13 cellular contexts compared by ENCODE assay signal in the genomic region with DNA sequence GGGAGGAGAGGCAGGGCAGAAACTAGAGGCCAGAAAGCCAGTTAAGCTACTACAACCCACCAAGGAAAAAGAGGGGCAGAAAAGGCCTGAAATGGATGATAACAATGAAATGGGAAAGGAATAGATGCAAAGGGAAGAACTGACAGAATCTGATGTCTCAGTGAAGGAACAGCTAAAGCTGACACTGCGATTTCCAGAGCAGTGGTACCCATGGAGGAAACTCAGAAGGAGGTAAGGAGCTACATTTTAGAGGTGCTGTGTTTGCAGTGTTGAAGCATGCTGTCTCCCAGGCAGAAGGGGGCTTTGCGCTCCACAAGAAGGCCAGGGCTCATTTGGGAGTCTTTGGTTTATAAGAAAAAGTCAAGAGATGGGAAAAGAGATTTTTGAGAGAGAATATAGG. TPM values are rescaled to one million over a fixed set of nuclear protein-coding genes. Genes with fewer than 3 reads are reported as not detected.
DNase-seq lines count a peak whose midpoint lies in the region; ATAC-seq, FAIRE-seq and TF ChIP-seq lines count a peak whose summit lies in the region.
"Had no signal": no experiment of that assay in that cellular context is flagged by ENCODE, and none has a peak within 500 bp of the region (broad histone marks: within the 10 kb centered on the region; RNA-seq: fewer than 3 reads in every experiment).

No MANE protein-coding gene starts in this region.

- H3K9me3 Mint-ChIP-seq in activated CD8-positive, alpha-beta T cell treated with anti-CD3 and anti-CD28 coated beads, Interleukin-2, amount 10 ng/mL, durations not matched to agents 7 days and 5 days (ENCODE audit: insufficient read depth), result no peaks in the 10 kb centered on the region
- H3K9me3 Mint-ChIP-seq in stimulated activated effector memory CD8-positive, alpha-beta T cell treated with anti-CD3 and anti-CD28 coated beads, Interleukin-12 subunit alpha, Interleukin-12 subunit beta, amount 100 ng/mL, for 72 hours, result no peaks in the 10 kb centered on the region

- TF ChIP-seq CTCF in GM12865 (IDR thresholded peaks at IDR 0.05; ENCODE audit: insufficient read depth, low read depth, low read length, missing control alignments) (no peak), keratinocyte (optimal IDR thresholded peaks at IDR 0.05 in 1 of 3, IDR thresholded peaks at IDR 0.05 in 1 of 3, conservative IDR thresholded peaks at IDR 0.05 in 1 of 3; ENCODE audit: extremely low read depth in 1 of 3, insufficient read depth in 2 of 3, low read length in 3 of 3) (no peak)

- peaks cover 50% of the 10 kb centered on the region for H3K4me1 Mint-ChIP-seq in activated CD8-positive, alpha-beta T cell treated with anti-CD3 and anti-CD28 coated beads, Interleukin-2, amount 10 ng/mL, durations not matched to agents 7 days and 5 days (ENCODE audit: low read depth)
- peaks cover 60% of the 10 kb centered on the region for H3K4me1 Mint-ChIP-seq in stimulated activated effector memory CD8-positive, alpha-beta T cell treated with anti-CD3 and anti-CD28 coated beads, Interleukin-12 subunit alpha, Interleukin-12 subunit beta, amount 100 ng/mL, for 72 hours

- peaks cover 81% of the 10 kb centered on the region for H3K4me1 ChIP-seq in keratinocyte (ENCODE audit: control insufficient read depth, extremely low read depth, insufficient read depth, low read length)

- H3K9ac ChIP-seq in keratinocyte (ENCODE audit: control insufficient read depth, extremely low read depth, insufficient read depth, low read length), result peak overlapping the region; percentile 2

- H3K27me3 Mint-ChIP-seq in activated CD8-positive, alpha-beta T cell treated with anti-CD3 and anti-CD28 coated beads, Interleukin-2, amount 10 ng/mL, durations not matched to agents 7 days and 5 days (ENCODE audit: low read depth), result no peaks in the 10 kb centered on the region

- peaks cover 13 to 23% of the 10 kb centered on the region in 2 experiments for H3K36me3 ChIP-seq in keratinocyte (ENCODE audit: control insufficient read depth in 2 of 2, extremely low read depth in 1 of 2, insufficient read depth in 2 of 2, low read length in 2 of 2)

- H3K36me3 Mint-ChIP-seq in activated CD8-positive, alpha-beta T cell treated with anti-CD3 and anti-CD28 coated beads, Interleukin-2, amount 10 ng/mL, durations not matched to agents 7 days and 5 days (ENCODE audit: low read depth), result peaks cover 52% of the 10 kb centered on the region
- H3K36me3 Mint-ChIP-seq in stimulated activated effector memory CD8-positive, alpha-beta T cell treated with anti-CD3 and anti-CD28 coated beads, Interleukin-12 subunit alpha, Interleukin-12 subunit beta, amount 100 ng/mL, for 72 hours, result peaks cover 54% of the 10 kb centered on the region

- H3K27ac Mint-ChIP-seq in activated CD8-positive, alpha-beta T cell treated with anti-CD3 and anti-CD28 coated beads, Interleukin-2, amount 10 ng/mL, durations not matched to agents 7 days and 5 days, result peak overlapping the region; percentile 0
- H3K27ac Mint-ChIP-seq in stimulated activated effector memory CD8-positive, alpha-beta T cell treated with anti-CD3 and anti-CD28 coated beads, Interleukin-12 subunit alpha, Interleukin-12 subunit beta, amount 100 ng/mL, for 72 hours, result peak overlapping the region; percentile 75

- peaks cover 46% of the 10 kb centered on the region for H3K79me2 ChIP-seq in keratinocyte (ENCODE audit: control insufficient read depth, insufficient read depth, low read length)

- no peaks in the 10 kb centered on the region for H3K27me3 ChIP-seq in keratinocyte (ENCODE audit: control insufficient read depth, extremely low read depth, insufficient read depth, low read length)

- peak overlapping the region; percentile 78 for H3K27ac ChIP-seq in keratinocyte (ENCODE audit: control insufficient read depth, insufficient read depth, low read length)

- ATAC-seq in activated CD8-positive, alpha-beta T cell treated with anti-CD3 and anti-CD28 coated beads, Interleukin-2, amount 10 ng/mL, durations not matched to agents 7 days and 5 days, result no peak
- no peak for ATAC-seq in stimulated activated effector memory CD8-positive, alpha-beta T cell treated with anti-CD3 and anti-CD28 coated beads, Interleukin-12 subunit alpha, Interleukin-12 subunit beta, amount 100 ng/mL, for 72 hours
- ATAC-seq in HG03520 (IDR thresholded peaks at IDR 0.05; ENCODE audit: unreplicated experiment), result no peak

- no peak overlapping the region for H3K4me3 Mint-ChIP-seq in activated CD8-positive, alpha-beta T cell treated with anti-CD3 and anti-CD28 coated beads, Interleukin-2, amount 10 ng/mL, durations not matched to agents 7 days and 5 days
- peak overlapping the region; percentile 65 for H3K4me3 Mint-ChIP-seq in stimulated activated effector memory CD8-positive, alpha-beta T cell treated with anti-CD3 and anti-CD28 coated beads, Interleukin-12 subunit alpha, Interleukin-12 subunit beta, amount 100 ng/mL, for 72 hours

- H3K9me1 ChIP-seq in keratinocyte (ENCODE audit: control insufficient read depth, extremely low read depth, insufficient read depth, low read length), result no peaks in the 10 kb centered on the region

- CTCF ChIA-PET in activated CD8-positive, alpha-beta T cell treated with anti-CD3 and anti-CD28 coated beads, Interleukin-2, amount 10 ng/mL, durations not matched to agents 7 days and 5 days (lab: Charles Lee), result interaction anchor here (0.9 kb wide), 1 partner anchor 35 kb away, joined by 3 read pairs; no protein-coding TSS in a partner anchor

- dilution Hi-C loops in keratinocyte (cut with MboI; ENCODE audit: extremely low pct_ligation_motif_present, low sequenced_read_pairs), result no loop called here

- H2AFZ ChIP-seq in keratinocyte (ENCODE audit: control insufficient read depth, low read length), result no peak overlapping the region

- H3K4me3 ChIP-seq in GM12865 (ENCODE audit: low read depth, low read length) (peak overlapping the region; percentile 97), keratinocyte (ENCODE audit: control insufficient read depth in 2 of 3, extremely low read depth in 1 of 3, insufficient read depth in 2 of 3, low read depth in 1 of 3, low read length in 3 of 3) (no peak overlapping the region)

- H4K20me1 ChIP-seq in keratinocyte (ENCODE audit: control insufficient read depth, extremely low read depth, insufficient read depth, low read length), result no peaks in the 10 kb centered on the region

- no peaks in the 10 kb centered on the region for H3K9me3 ChIP-seq in keratinocyte (ENCODE audit: control insufficient read depth, low read depth, low read length)

- POLR2A ChIA-PET in activated CD8-positive, alpha-beta T cell treated with anti-CD3 and anti-CD28 coated beads, Interleukin-2, amount 10 ng/mL, durations not matched to agents 7 days and 5 days (lab: Charles Lee), result no interaction called here

- DNase-seq in GM12865 (ENCODE audit: low read depth), result no peak
- no peak for DNase-seq in activated CD8-positive, alpha-beta T cell treated with anti-CD3 and anti-CD28 coated beads, Interleukin-2, amount 10 ng/mL, durations not matched to agents 7 days and 5 days
- no peak for DNase-seq in keratinocyte (ENCODE audit: low read depth, low spot score)
- no peak for DNase-seq in stimulated activated effector memory CD8-positive, alpha-beta T cell treated with anti-CD3 and anti-CD28 coated beads, Interleukin-12 subunit alpha, Interleukin-12 subunit beta, amount 100 ng/mL, for 72 hours (ENCODE audit: low spot score in 2 of 2)
- no peak for DNase-seq in NCI-H526 (lab: John Stamatoyannopoulos, UW)
- no peak for DNase-seq in DMS 273 (lab: John Stamatoyannopoulos, UW; ENCODE audit: unreplicated experiment)
- DNase-seq in NCI-H1048 (lab: John Stamatoyannopoulos, UW), result no peak
- DNase-seq: NCI-H1930; stimulated activated naive CD4-positive, alpha-beta T cell treated with Interleukin-2 at 50 U/mL for 16 hours had no signal

- FAIRE-seq in keratinocyte (lab: Jason Lieb, UNC), result no peak
- FAIRE-seq: D721Med, HTR-8/SVneo, RCC 7860 had no signal

- peak overlapping the region; percentile 4 for H3K4me2 ChIP-seq in keratinocyte (ENCODE audit: control insufficient read depth, extremely low read depth, insufficient read depth, low read depth, low read length)

RNA-seq across cellular contexts. Expression of gene ZBTB38, which starts 38.0 kb away (rescaled TPM):
- 10 to 100 TPM; 27.8 to 29.6 TPM for total RNA-seq in activated CD8-positive, alpha-beta T cell treated with anti-CD3 and anti-CD28 coated beads, Interleukin-2, amount 10 ng/mL, durations not matched to agents 7 days and 5 days
- polyA plus RNA-seq in keratinocyte, result 17.9 to 41.1 TPM (median 34.9 TPM) in 3 replicates
- polyA plus RNA-seq in keratinocyte (2011; ENCODE audit: low read depth), result 24.1 TPM
- polyA plus RNA-seq in keratinocyte (2011; cell fraction: cytosol; rRNA removed), result 15.0 and 25.8 TPM in 2 replicates
- 36.8 and 40.9 TPM in 2 replicates for polyA plus RNA-seq in keratinocyte (2011; cell fraction: nucleus; rRNA removed)
- 19.3 and 38.7 TPM in 2 replicates for polyA plus RNA-seq in keratinocyte (2012; ENCODE audit: low replicate concordance)
- polyA minus RNA-seq in keratinocyte, result 45.2 to 76.7 TPM (median 75.1 TPM) in 3 replicates
- 38.2 TPM for polyA minus RNA-seq in keratinocyte (2011; cell fraction: cytosol; rRNA and poly(A)+ RNA removed)
- polyA minus RNA-seq in keratinocyte (2011; cell fraction: nucleus; rRNA and poly(A)+ RNA removed), result 59.4 and 96.9 TPM in 2 replicates
